9 cellular contexts compared by ENCODE assay signal in genomic region chr10:69335613-69336012, GRCh38. TPM values are rescaled to one million over a fixed set of nuclear protein-coding genes. Genes with fewer than 3 reads are reported as not detected.
DNase-seq lines count a peak whose midpoint lies in the region; ATAC-seq and TF ChIP-seq lines count a peak whose summit lies in the region.
"Had no signal": no experiment of that assay in that cellular context is flagged by ENCODE, and none has a peak within 500 bp of the region (broad histone marks: within the 10 kb centered on the region; RNA-seq: fewer than 3 reads in every experiment).

No MANE protein-coding gene starts in this region.

- TF ChIP-seq EP300 in upper lobe of left lung (IDR thresholded peaks at IDR 0.05): no peak

- DNase-seq in heart left ventricle: peak in 1 of 5 donors; percentile 24
- no peak for DNase-seq in cardiac septum (ENCODE audit: low spot score)
- peak in 1 of 61 donors; percentile 45 for DNase-seq in caudate nucleus (lab: John Stamatoyannopoulos, UW)
- DNase-seq in upper lobe of left lung: no peak
- DNase-seq in inferior parietal cortex (ENCODE audit: extremely low spot score): no peak
- DNase-seq in body of pancreas: no peak
- DNase-seq: activated CD4-positive, CD25-positive, alpha-beta regulatory T cell treated with anti-CD3 and anti-CD28 coated beads, Interleukin-2, amount 50 U/mL, for 72 hours had no signal

- ATAC-seq in heart left ventricle (no peak), upper lobe of left lung (ENCODE audit: low FRiP score in 2 of 2) (no peak), body of pancreas (no peak), HG03342 (IDR thresholded peaks at IDR 0.05; ENCODE audit: unreplicated experiment) (no peak)

- H3K4me1 ChIP-seq in heart left ventricle: peaks cover 45 to 100% (median 92%) of the 10 kb centered on the region in 12 donors
- peaks cover 24 to 29% of the 10 kb centered on the region in 2 donors for H3K4me1 ChIP-seq in mucosa of rectum (ENCODE audit: control insufficient read depth in 2 of 2, insufficient read depth in 2 of 2, low read length in 2 of 2)
- peaks cover 78 to 98% (median 83%) of the 10 kb centered on the region in 4 donors for H3K4me1 ChIP-seq in upper lobe of left lung
- peaks cover 29% of the 10 kb centered on the region for H3K4me1 ChIP-seq in body of pancreas

- intact Hi-C loops in heart left ventricle (cut with DNase I) (loop anchor here in 1 of 10 donors (5.0 kb wide), 1 partner anchor 42 kb away; no protein-coding TSS in a partner anchor), cardiac septum (cut with DNase I) (no loop called here), body of pancreas (cut with DNase I) (no loop called here)

- H3K27me3 ChIP-seq in heart left ventricle: no peaks in the 10 kb centered on the region
- no peaks in the 10 kb centered on the region for H3K27me3 ChIP-seq in mucosa of rectum (ENCODE audit: control insufficient read depth in 2 of 2, insufficient read depth in 2 of 2, low read length in 2 of 2)
- H3K27me3 ChIP-seq in upper lobe of left lung: no peaks in the 10 kb centered on the region
- no peaks in the 10 kb centered on the region for H3K27me3 ChIP-seq in body of pancreas

- no peak for TF ChIP-seq CTCF in heart left ventricle (IDR thresholded peaks at IDR 0.05)
- no peak for TF ChIP-seq CTCF in upper lobe of left lung (IDR thresholded peaks at IDR 0.05)
- TF ChIP-seq CTCF in body of pancreas (IDR thresholded peaks at IDR 0.05): no peak

- H3K4me3 ChIP-seq in heart left ventricle (peak overlapping the region in 4 of 12 donors; percentile 3 to 17 (median 10)), mucosa of rectum (ENCODE audit: low read length in 2 of 2) (no peak overlapping the region), upper lobe of left lung (no peak overlapping the region), body of pancreas (no peak overlapping the region)

- no peaks in the 10 kb centered on the region for H3K9me3 ChIP-seq in heart left ventricle
- H3K9me3 ChIP-seq in mucosa of rectum (ENCODE audit: control insufficient read depth in 2 of 2, low read length in 2 of 2): no peaks in the 10 kb centered on the region
- no peaks in the 10 kb centered on the region for H3K9me3 ChIP-seq in upper lobe of left lung
- H3K9me3 ChIP-seq in body of pancreas: no peaks in the 10 kb centered on the region

- no peak overlapping the region for H3K9ac ChIP-seq in mucosa of rectum (ENCODE audit: low read depth in 1 of 2, low read length in 2 of 2)

- H3K36me3 ChIP-seq in heart left ventricle: peaks cover 0 to 11% (median 0%) of the 10 kb centered on the region in 9 donors
- no peaks in the 10 kb centered on the region for H3K36me3 ChIP-seq in mucosa of rectum (ENCODE audit: control insufficient read depth in 2 of 2, insufficient read depth in 2 of 2, low read length in 2 of 2)
- peaks cover 0 to 4% (median 0%) of the 10 kb centered on the region in 4 donors for H3K36me3 ChIP-seq in upper lobe of left lung
- H3K36me3 ChIP-seq in body of pancreas (replicated peaks in 1 of 2; ENCODE audit: insufficient read depth in 1 of 2, low read depth in 2 of 2): no peaks in the 10 kb centered on the region

- WGBS in heart left ventricle, 4 donors: 79 to 87% (median 85%) methylated on average over 8 of the region's 8 CpGs
- 82 to 90% methylated on average over 8 of the region's 8 CpGs for WGBS in upper lobe of left lung, 2 donors
- 79 to 93% methylated on average over 6 to 8 of the region's 8 CpGs for WGBS in body of pancreas, 2 donors

- no peak for TF ChIP-seq POLR2A in heart left ventricle (IDR thresholded peaks at IDR 0.05)
- no peak for TF ChIP-seq POLR2A in upper lobe of left lung (IDR thresholded peaks at IDR 0.05)
- no peak for TF ChIP-seq POLR2A in body of pancreas (IDR thresholded peaks at IDR 0.05)

- H3K27ac ChIP-seq in heart left ventricle (peak overlapping the region; percentile 48 to 90 (median 86)), caudate nucleus (ENCODE audit: low read depth, low read length) (peak overlapping the region; percentile 69), mucosa of rectum (ENCODE audit: low read depth in 2 of 2, low read length in 2 of 2) (peak overlapping the region; percentile 46 to 57), upper lobe of left lung (peak overlapping the region; percentile 66 to 88 (median 84)), body of pancreas (peak overlapping the region in 2 of 4 donors; percentile 46 to 72)

RNA-seq across cellular contexts. Expression of gene HK1, which starts 57.3 kb away (rescaled TPM):
- total RNA-seq in heart left ventricle: 100 to 1,000 TPM; 194 to 310 (median 227) TPM
- 100 to 1,000 TPM in 1 of 2 donors, 10 to 100 TPM in 1; 83.0 to 284 TPM for polyA plus RNA-seq in heart left ventricle
- total RNA-seq in cardiac septum: 315 TPM
- 10 to 100 TPM; 60.8 to 98.5 (median 88.9) TPM for total RNA-seq in upper lobe of left lung
- 10 to 100 TPM; 15.8 to 17.1 TPM for total RNA-seq in body of pancreas
